8 cellular contexts compared by ENCODE assay signal in genomic region chr19:4246767-4247593, GRCh38. TPM values are rescaled to one million over a fixed set of nuclear protein-coding genes. Genes with fewer than 3 reads are reported as not detected.
DNase-seq lines count a peak whose midpoint lies in the region; ATAC-seq, FAIRE-seq and TF ChIP-seq lines count a peak whose summit lies in the region.

TSS of gene YJU2 (plus strand) at chr19:4247080. CDS start at chr19:4247147, 67 bp downstream.

- H3K9ac ChIP-seq in mammary epithelial cell (ENCODE audit: insufficient read depth, low read length) = peak within 1 kb of the TSS; percentile 98

- no peaks in the 10 kb centered on the region for H3K4me1 ChIP-seq in mammary epithelial cell (ENCODE audit: insufficient read depth, low read length)
- no peaks in the 10 kb centered on the region for H3K4me1 ChIP-seq in small intestine (ENCODE audit: control insufficient read depth in 2 of 2, insufficient read depth in 1 of 2, low read depth in 1 of 2, low read length in 1 of 2)

- ATAC-seq in GM18907 (IDR thresholded peaks at IDR 0.05; ENCODE audit: unreplicated experiment) (peak; percentile 88), HG03159 (IDR thresholded peaks at IDR 0.05; ENCODE audit: unreplicated experiment) (peak; percentile 84)

- no peaks in the 10 kb centered on the region for H3K27me3 ChIP-seq in WERI-Rb-1 (ENCODE audit: insufficient read depth, low read depth, severe bottlenecking)
- H3K27me3 ChIP-seq in mammary epithelial cell (ENCODE audit: insufficient read depth, low read length) = no peaks in the 10 kb centered on the region
- H3K27me3 ChIP-seq in small intestine (ENCODE audit: control insufficient read depth in 2 of 2, insufficient read depth in 2 of 2, low read length in 2 of 2) = no peaks in the 10 kb centered on the region

- H2AFZ ChIP-seq in mammary epithelial cell (ENCODE audit: low read depth, low read length) = peak within 1 kb of the TSS; percentile 99

- CTCF ChIA-PET in mammary epithelial cell (lab: Charles Lee; ENCODE audit: low non-redundant PET) = interaction anchor here (0.6 kb wide), 3 partner anchors 20 to 544 kb away, joined by 3 read pairs; no protein-coding TSS in a partner anchor

- no peaks in the 10 kb centered on the region for H4K20me1 ChIP-seq in mammary epithelial cell (ENCODE audit: insufficient read depth, low read length)

- H3K4me3 ChIP-seq in WERI-Rb-1 (ENCODE audit: low read depth, low read length) = peak within 1 kb of the TSS; percentile 87
- peak within 1 kb of the TSS; percentile 67 to 76 (median 74) for H3K4me3 ChIP-seq in mammary epithelial cell (replicated peaks in 1 of 3; ENCODE audit: insufficient read depth in 1 of 3, low read depth in 2 of 3, low read length in 3 of 3)
- H3K4me3 ChIP-seq in small intestine (ENCODE audit: low read depth in 1 of 2, low read length in 2 of 2) = peak within 1 kb of the TSS; percentile 51 to 61

- intact Hi-C loops in mammary epithelial cell (cut with micrococcal nuclease) = loop anchor here (5.0 kb wide), 1 partner anchor 155 kb away; the partner anchor contains the start of genes CHAF1A and SH3GL1

- dilution Hi-C loops in mammary epithelial cell (cut with HindIII; ENCODE audit: low sequenced_read_pairs) = loop anchor here (10.0 kb wide), 1 partner anchor 198 kb away; no protein-coding TSS in a partner anchor

- TSS peak; percentile 82 for BruUV-seq in mammary epithelial cell (replicated peaks; lab: Mats Ljungman, UMichigan)

- H3K36me3 ChIP-seq in WERI-Rb-1 (peaks cover 24% of the 10 kb centered on the region), mammary epithelial cell (ENCODE audit: insufficient read depth, low read length) (peaks cover 4% of the 10 kb centered on the region), small intestine (ENCODE audit: control insufficient read depth in 2 of 2, insufficient read depth in 2 of 2, low read length in 2 of 2) (peaks cover 6 to 7% of the 10 kb centered on the region in 2 donors)

- peaks cover 16% of the 10 kb centered on the region for H3K79me2 ChIP-seq in mammary epithelial cell (ENCODE audit: insufficient read depth, low read length)

- H3K4me2 ChIP-seq in mammary epithelial cell (ENCODE audit: insufficient read depth, low read depth, low read length) = peak within 1 kb of the TSS; percentile 69

- TF ChIP-seq CTCF in WERI-Rb-1 (IDR thresholded peaks at IDR 0.05; ENCODE audit: low read depth, low read length) = peak; percentile 37; the same call in 1 of the 2 replicates
- peak; percentile 35 to 48 for TF ChIP-seq CTCF in mammary epithelial cell (conservative IDR thresholded peaks at IDR 0.05 in 1 of 2, IDR thresholded peaks at IDR 0.05 in 1 of 2; ENCODE audit: extremely low read depth in 1 of 2, insufficient read depth in 1 of 2, low read depth in 1 of 2, low read length in 2 of 2)

- WGBS in mammary epithelial cell (ENCODE audit: low coverage, missing lambda C conversion rate) = 3% methylated on average over 28 of the region's 45 CpGs
- WGBS in small intestine, 3 donors = 0 to 1% (median 1%) methylated on average over 41 to 45 of the region's 45 CpGs

- FAIRE-seq in small intestine (lab: Jason Lieb, UNC) = no peak

- H3K9me3 ChIP-seq in WERI-Rb-1 (ENCODE audit: severe bottlenecking) (peaks cover 7% of the 10 kb centered on the region), mammary epithelial cell (replicated peaks; ENCODE audit: insufficient read depth, low read length) (no peaks in the 10 kb centered on the region), small intestine (ENCODE audit: control insufficient read depth, low read depth) (no peaks in the 10 kb centered on the region)

- in situ Hi-C loops in mammary epithelial cell (cut with MboI; ENCODE audit: low sequenced_read_pairs in 2 of 2) = no loop called here

- peak within 1 kb of the TSS; percentile 92 for H3K27ac ChIP-seq in WERI-Rb-1
- peak within 1 kb of the TSS; percentile 98 for H3K27ac ChIP-seq in mammary epithelial cell (ENCODE audit: insufficient read depth, low read depth, low read length)
- H3K27ac ChIP-seq in small intestine (ENCODE audit: low read depth in 1 of 2, low read length in 1 of 2) = peak within 1 kb of the TSS; percentile 95 to 99

- peak; percentile 99 for DNase-seq in AG08396 (ENCODE audit: low spot score)
- peak; percentile 98 for DNase-seq in NCI-H2227 (lab: John Stamatoyannopoulos, UW; ENCODE audit: unreplicated experiment)
- peak; percentile 99 for DNase-seq in WERI-Rb-1
- DNase-seq in mammary epithelial cell = peak; percentile 98
- peak; percentile 100 for DNase-seq in iPS-NIHi11 (ENCODE audit: low spot score)
- DNase-seq in small intestine = peak; percentile 100

RNA-seq across cellular contexts. Expression of gene YJU2, which starts in this region (rescaled TPM):
- 10 to 100 TPM; 14.4 to 15.0 TPM for total RNA-seq in mammary epithelial cell
- polyA plus RNA-seq in mammary epithelial cell = 18.9 TPM
- 2.9 TPM for polyA minus RNA-seq in mammary epithelial cell
- 10 to 100 TPM; 27.3 to 31.0 (median 30.8) TPM for polyA plus RNA-seq in small intestine

Comparison
In these comparisons a context has a peak if more than half of its experiments do, and no peak if none do; other contexts are left out.
1. Peak in every context shown above with its lines: DNase-seq, ATAC-seq, H3K4me3 ChIP-seq and H3K27ac ChIP-seq.